In genomic region chr14:75626857-75627256, GRCh38 we compare ENCODE assay signal across 1 cellular context.
TF ChIP-seq lines count a peak whose summit lies in the region.

No MANE protein-coding gene starts in this region.

TF ChIP-seq in HepG2, 621 proteins besides CTCF, POLR2A, EP300 and RAD21:
- no peak for TF ChIP-seq ZSCAN5A (CRISPR knock-in tag; IDR thresholded peaks at IDR 0.05; ENCODE audit: borderline replicate concordance)
- TF ChIP-seq CSRNP1 (CRISPR knock-in tag; IDR thresholded peaks at IDR 0.05): no peak
- peak; percentile 12; the same call in 1 of the 2 replicates for TF ChIP-seq ZFX (CRISPR knock-in tag; IDR thresholded peaks at IDR 0.05; ENCODE audit: low read depth)
- TF ChIP-seq NR2C2 (CRISPR knock-in tag; IDR thresholded peaks at IDR 0.05; ENCODE audit: borderline replicate concordance): no peak
- TF ChIP-seq ZNF652 (CRISPR knock-in tag; IDR thresholded peaks at IDR 0.05; ENCODE audit: borderline replicate concordance, low read depth): 0 out of 2 replicates have a peak, but pooled peaks have one; percentile 19
- TF ChIP-seq SCMH1 (CRISPR knock-in tag; IDR thresholded peaks at IDR 0.05; ENCODE audit: borderline replicate concordance): no peak
- no peak for TF ChIP-seq ZNF768 (CRISPR knock-in tag; IDR thresholded peaks at IDR 0.05)
- TF ChIP-seq RBM39 (IDR thresholded peaks at IDR 0.05; ENCODE audit: low read depth, low read length, poor library complexity, severe bottlenecking): no peak
- no peak for TF ChIP-seq ZBTB33 (CRISPR knock-in tag; IDR thresholded peaks at IDR 0.05)
- no peak for TF ChIP-seq RBAK (CRISPR knock-in tag; IDR thresholded peaks at IDR 0.05)
- TF ChIP-seq RXRA (CRISPR knock-in tag; IDR thresholded peaks at IDR 0.05): peak; percentile 9; the same call in 1 of the 2 replicates
- TF ChIP-seq ATF5 (CRISPR knock-in tag; IDR thresholded peaks at IDR 0.05; ENCODE audit: low read depth): no peak
- TF ChIP-seq CREB1 (IDR thresholded peaks at IDR 0.05): no peak
- no peak for TF ChIP-seq CREB1 (CRISPR knock-in tag; IDR thresholded peaks at IDR 0.05)
TF ChIP-seq in HepG2: peak in this region for 3.
